ENCODE assay signal across 7 cellular contexts in the genomic region with DNA sequence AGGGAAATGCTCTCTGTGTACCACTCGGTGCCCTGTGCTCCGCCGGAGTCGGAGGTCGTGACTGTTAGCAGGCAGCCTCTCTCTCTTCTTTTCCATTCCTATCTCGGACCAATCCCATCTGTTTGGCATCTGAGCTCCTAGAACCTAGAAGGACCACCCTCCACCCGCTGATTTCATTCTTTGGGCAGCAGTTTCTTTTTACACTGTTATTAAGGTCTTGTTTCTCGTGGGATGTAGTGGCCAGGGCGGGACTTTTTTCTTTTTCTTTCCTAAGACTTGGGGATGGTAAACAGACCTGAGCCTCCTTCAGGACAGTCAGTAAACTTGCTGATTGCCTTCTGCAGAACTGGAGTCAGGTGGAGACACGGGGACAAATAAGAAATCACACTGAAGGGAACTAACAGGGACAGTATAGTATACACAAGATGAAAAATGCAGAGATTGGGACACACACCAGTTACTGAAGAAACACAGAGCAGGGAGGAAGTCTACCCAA. TPM values are rescaled to one million over a fixed set of nuclear protein-coding genes. Genes with fewer than 3 reads are reported as not detected.
DNase-seq lines count a peak whose midpoint lies in the region; ATAC-seq, FAIRE-seq and TF ChIP-seq lines count a peak whose summit lies in the region.

No MANE protein-coding gene starts in this region.

- ATAC-seq in activated naive CD4-positive, alpha-beta T cell treated with anti-CD3 and anti-CD28 coated beads, Interleukin-2, amount 50 U/mL, for 72 hours: no peak

- no peaks in the 10 kb centered on the region for H3K27me3 ChIP-seq in HL-60 (ENCODE audit: insufficient read depth, poor library complexity, severe bottlenecking)
- peaks cover 22% of the 10 kb centered on the region for H3K27me3 ChIP-seq in iPS-18a (ENCODE audit: control insufficient read depth, insufficient read depth, low read length)
- no peaks in the 10 kb centered on the region for H3K27me3 ChIP-seq in stomach

- TF ChIP-seq EP300 in stomach (IDR thresholded peaks at IDR 0.05): no peak

- intact Hi-C loops in stomach (cut with DNase I; ENCODE audit: low total_unique reads): loop anchor here (10.0 kb wide), 1 partner anchor 123 kb away; no protein-coding TSS in a partner anchor

- TF ChIP-seq POLR2A in stomach (IDR thresholded peaks at IDR 0.05) (no peak), H54 (IDR thresholded peaks at IDR 0.05; ENCODE audit: low read depth, low read length) (no peak)

- H3K4me3 ChIP-seq in HL-60 (replicated peaks; ENCODE audit: insufficient read depth, low read length): peak overlapping the region; percentile 95
- H3K4me3 ChIP-seq in iPS-18a (ENCODE audit: low read length): peak overlapping the region; percentile 97
- peak overlapping the region; percentile 65 to 92 (median 78) for H3K4me3 ChIP-seq in stomach

- H3K36me3 ChIP-seq in iPS-18a (ENCODE audit: control insufficient read depth, low read depth, low read length) (no peaks in the 10 kb centered on the region), stomach (peaks cover 0 to 33% (median 28%) of the 10 kb centered on the region in 4 donors)

- H3K4me1 ChIP-seq in iPS-18a (ENCODE audit: control insufficient read depth, low read depth, low read length) (peaks cover 11% of the 10 kb centered on the region), stomach (peaks cover 20 to 42% (median 32%) of the 10 kb centered on the region in 4 donors)

- TF ChIP-seq CTCF in HL-60 (IDR thresholded peaks at IDR 0.05; ENCODE audit: insufficient read depth, low read length) (no peak), stomach (IDR thresholded peaks at IDR 0.05) (no peak)

- no peaks in the 10 kb centered on the region for H3K9me3 ChIP-seq in iPS-18a (ENCODE audit: control insufficient read depth, low read depth, low read length)
- H3K9me3 ChIP-seq in stomach: no peaks in the 10 kb centered on the region

- no peak for FAIRE-seq in H54 (lab: Jason Lieb, UNC)

- H3K36me3 Mint-ChIP-seq in activated naive CD4-positive, alpha-beta T cell treated with anti-CD3 and anti-CD28 coated beads, Interleukin-2, amount 50 U/mL, for 72 hours: peaks cover 10 to 16% of the 10 kb centered on the region in 2 donors

- H3K9ac ChIP-seq in iPS-18a (ENCODE audit: low read length): peak overlapping the region; percentile 67

- DNase-seq in HL-60 (ENCODE audit: low read depth in 1 of 2, low spot score in 1 of 2): peak in 1 of 2 experiments; percentile 6
- DNase-seq in activated naive CD4-positive, alpha-beta T cell treated with anti-CD3 and anti-CD28 coated beads, Interleukin-2, amount 50 U/mL, for 72 hours (ENCODE audit: low spot score in 2 of 2): no peak
- no peak for DNase-seq in stomach
- DNase-seq in H4 (ENCODE audit: low spot score): no peak
- no peak for DNase-seq in stimulated activated CD4-positive, alpha-beta T cell treated with anti-CD3 and anti-CD28 coated beads, Interleukin-4, amount 100 ng/mL, for 1 hour
- DNase-seq in H54 (ENCODE audit: insufficient read length, low spot score): no peak

- H3K27ac ChIP-seq in HL-60 (replicated peaks) (peak overlapping the region; percentile 64), iPS-18a (ENCODE audit: low read length) (no peak overlapping the region), stomach (peak overlapping the region; percentile 59 to 95 (median 91))

- 0 to 1% (median 1%) methylated on average over 10 of the region's 10 CpGs for WGBS in stomach, 5 donors

- peak overlapping the region; percentile 88 to 90 for H3K27ac Mint-ChIP-seq in activated naive CD4-positive, alpha-beta T cell treated with anti-CD3 and anti-CD28 coated beads, Interleukin-2, amount 50 U/mL, for 72 hours

- H3K9me3 Mint-ChIP-seq in activated naive CD4-positive, alpha-beta T cell treated with anti-CD3 and anti-CD28 coated beads, Interleukin-2, amount 50 U/mL, for 72 hours: no peaks in the 10 kb centered on the region

RNA-seq across cellular contexts. Expression of a gene that starts 0.5 kb away (rescaled TPM):
- 10 to 100 TPM; 36.4 to 77.9 TPM for total RNA-seq in activated naive CD4-positive, alpha-beta T cell treated with anti-CD3 and anti-CD28 coated beads, Interleukin-2, amount 50 U/mL, for 72 hours
- total RNA-seq in stomach: 10 to 100 TPM in 3 of 5 donors, 1 to 10 TPM in 1, under 1 TPM in 1; 0.58 to 28.3 (median 10.1) TPM
- 10 to 100 TPM; 41.0 to 59.3 (median 49.7) TPM for polyA plus RNA-seq in stomach
- total RNA-seq in H4 (2014; rRNA removed; shearing (Covaris generic)): 52.3 and 71.9 TPM in 2 replicates

RNA-seq across cellular contexts. Expression of a gene that starts 31.3 kb away (rescaled TPM):
- 10 to 100 TPM in 1 of 2 donors, 1 to 10 TPM in 1; 9.4 to 10.2 TPM for total RNA-seq in activated naive CD4-positive, alpha-beta T cell treated with anti-CD3 and anti-CD28 coated beads, Interleukin-2, amount 50 U/mL, for 72 hours
- total RNA-seq in stomach: 100 to 1,000 TPM in 1 of 5 donors, 10 to 100 TPM in 3, 1 to 10 TPM in 1; 9.0 to 200 (median 24.1) TPM
- polyA plus RNA-seq in stomach: 10 to 100 TPM in 2 of 3 donors, 1 to 10 TPM in 1; 6.0 to 21.4 (median 20.1) TPM
- 15.1 and 21.9 TPM in 2 replicates for total RNA-seq in H4 (2014; rRNA removed; shearing (Covaris generic))

RNA-seq across cellular contexts. Expression of a gene that starts 49.0 kb away (rescaled TPM):
- 1 to 10 TPM; 1.2 to 3.2 TPM for total RNA-seq in activated naive CD4-positive, alpha-beta T cell treated with anti-CD3 and anti-CD28 coated beads, Interleukin-2, amount 50 U/mL, for 72 hours
- total RNA-seq in stomach: 10 to 100 TPM in 4 of 5 donors, 1 to 10 TPM in 1; 5.5 to 22.8 (median 13.9) TPM
- 10 to 100 TPM in 2 of 3 donors, 1 to 10 TPM in 1; 6.3 to 12.1 (median 10.6) TPM for polyA plus RNA-seq in stomach
- total RNA-seq in H4 (2014; rRNA removed; shearing (Covaris generic)): 19.0 and 20.8 TPM in 2 replicates

RNA-seq across cellular contexts. Expression of a gene that starts 49.0 kb away (rescaled TPM):
- total RNA-seq in activated naive CD4-positive, alpha-beta T cell treated with anti-CD3 and anti-CD28 coated beads, Interleukin-2, amount 50 U/mL, for 72 hours: 10 to 100 TPM; 33.9 to 38.3 TPM
- total RNA-seq in stomach: 100 to 1,000 TPM in 1 of 5 donors, 10 to 100 TPM in 4; 10.5 to 156 (median 55.9) TPM
- 10 to 100 TPM; 56.8 to 92.4 (median 70.5) TPM for polyA plus RNA-seq in stomach
- total RNA-seq in H4 (2014; rRNA removed; shearing (Covaris generic)): 39.6 and 46.3 TPM in 2 replicates

RNA-seq across cellular contexts. Expression of a gene that starts 49.4 kb away (rescaled TPM):
- total RNA-seq in activated naive CD4-positive, alpha-beta T cell treated with anti-CD3 and anti-CD28 coated beads, Interleukin-2, amount 50 U/mL, for 72 hours: 10 to 100 TPM; 25.6 to 35.9 TPM
- 10 to 100 TPM in 2 of 5 donors, 1 to 10 TPM in 3; 4.9 to 15.9 (median 7.6) TPM for total RNA-seq in stomach
- 10 to 100 TPM; 11.9 to 15.6 (median 15.3) TPM for polyA plus RNA-seq in stomach
- 13.8 and 15.6 TPM in 2 replicates for total RNA-seq in H4 (2014; rRNA removed; shearing (Covaris generic))
